ENCODE assay signal across 14 cellular contexts in the genomic region with DNA sequence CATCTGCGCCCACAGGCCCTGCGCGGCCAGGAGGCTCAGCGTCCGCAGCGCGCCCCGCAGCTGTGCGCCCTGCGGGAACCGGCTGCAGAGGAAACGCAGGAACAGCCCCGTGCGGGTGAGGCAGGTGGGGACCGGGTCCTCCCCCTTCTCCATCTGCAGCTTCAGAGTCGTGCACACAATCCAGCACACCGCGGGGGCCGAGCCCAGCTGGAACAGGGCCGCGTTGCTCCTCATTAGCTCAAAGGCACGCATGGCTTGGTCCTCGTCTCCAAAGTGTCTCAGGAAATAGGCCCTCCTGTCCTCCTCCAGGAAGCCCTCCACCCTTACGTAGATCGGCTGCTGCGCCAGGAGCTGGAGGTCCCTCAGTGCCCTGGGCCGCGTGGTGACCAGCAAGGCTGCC. TPM values are rescaled to one million over a fixed set of nuclear protein-coding genes. Genes with fewer than 3 reads are reported as not detected.
DNase-seq lines count a peak whose midpoint lies in the region; ATAC-seq, FAIRE-seq and TF ChIP-seq lines count a peak whose summit lies in the region.
"Not testable (repeated sequence)": the region's sequence is repeated elsewhere in the genome, so short reads cannot be mapped to it uniquely, and the experiment has no call there.
"Had no signal": no experiment of that assay in that cellular context is flagged by ENCODE, and none has a peak within 500 bp of the region (broad histone marks: within the 10 kb centered on the region; RNA-seq: fewer than 3 reads in every experiment).

No MANE protein-coding gene starts in this region.

- TF ChIP-seq POLR2A in A549 (IDR thresholded peaks at IDR 0.05; ENCODE audit: low read length): not testable (repeated sequence)

- H3K27me3 ChIP-seq in GM23338 (ENCODE audit: insufficient read depth); OCI-LY3 (ENCODE audit: low read depth, low read length); SU-DHL-6 (ENCODE audit: low read length); neuronal stem cell (ENCODE audit: control insufficient read depth in 3 of 3, insufficient read depth in 3 of 3, low read depth in 1 of 3, low read length in 3 of 3): not testable (repeated sequence)

- H3K9me3 ChIP-seq in A549; OCI-LY3 (ENCODE audit: insufficient read depth, low read length); SU-DHL-6 (ENCODE audit: insufficient read depth, low read length); neuronal stem cell (replicated peaks in 1 of 2; ENCODE audit: control insufficient read depth in 2 of 2, insufficient read depth in 1 of 2, low read depth in 1 of 2, low read length in 2 of 2): not testable (repeated sequence)

- not testable (repeated sequence) for H3K27ac Mint-ChIP-seq in GM23338; stimulated activated memory B cell treated with anti-CD40 and anti-IgM and Interleukin-4, amounts not matched to agents 10 μg/mL and 1 μg/mL and 100 μg/mL, for 72 hours

- TF ChIP-seq EP300 in A549 (IDR thresholded peaks at IDR 0.05): not testable (repeated sequence)

- not testable (repeated sequence) for DNase-seq in A549 (ENCODE audit: low read depth in 1 of 2, low spot score in 1 of 2); GM23338 (ENCODE audit: low spot score); neuronal stem cell (ENCODE audit: low spot score); urothelium cell line (ENCODE audit: low spot score)

- TF ChIP-seq CTCF in A549 (IDR thresholded peaks at IDR 0.05); GM23338 (conservative IDR thresholded peaks at IDR 0.05; ENCODE audit: low read depth in 2 of 2); OCI-LY3 (IDR thresholded peaks at IDR 0.05; ENCODE audit: low read depth, low read length); SU-DHL-6 (IDR thresholded peaks at IDR 0.05; ENCODE audit: insufficient read depth, low read length, poor library complexity, severe bottlenecking): not testable (repeated sequence)

- not testable (repeated sequence) for FAIRE-seq in A549 (lab: Jason Lieb, UNC)
- FAIRE-seq in urothelium cell line (lab: Jason Lieb, UNC): peak; percentile 44

- H3K27ac ChIP-seq in A549; GM23338 (ENCODE audit: low read depth); neuronal stem cell (replicated peaks; ENCODE audit: low read length): not testable (repeated sequence)
- H3K27ac ChIP-seq in OCI-LY3 (ENCODE audit: low read length) (peak overlapping the region; percentile 55), SU-DHL-6 (ENCODE audit: low read depth, low read length) (peak overlapping the region; percentile 84)

- not testable (repeated sequence) for H3K27me3 Mint-ChIP-seq in GM23338 (ENCODE audit: insufficient read depth, low read depth, poor library complexity); stimulated activated memory B cell treated with anti-CD40 and anti-IgM and Interleukin-4, amounts not matched to agents 10 μg/mL and 1 μg/mL and 100 μg/mL, for 72 hours

- not testable (repeated sequence) for TF ChIP-seq RAD21 in A549 (conservative IDR thresholded peaks at IDR 0.05 in 1 of 2, IDR thresholded peaks at IDR 0.05 in 1 of 2)

- not testable (repeated sequence) for H2BK120ac ChIP-seq in neuronal stem cell (ENCODE audit: low read depth, low read length)

- H3K4ac ChIP-seq in neuronal stem cell (ENCODE audit: low read length): not testable (repeated sequence)

- H2BK5ac ChIP-seq in neuronal stem cell (ENCODE audit: low read length): not testable (repeated sequence)

- H3K79me2 ChIP-seq in GM23338 (replicated peaks; ENCODE audit: insufficient read depth); OCI-LY3 (ENCODE audit: low read length): not testable (repeated sequence)
- peaks cover 36% of the 10 kb centered on the region for H3K79me2 ChIP-seq in SU-DHL-6 (ENCODE audit: insufficient read depth, low read length)

- H3K9ac ChIP-seq in OCI-LY3 (ENCODE audit: low read length): peak overlapping the region; percentile 72; the same call in 1 of the 2 replicates
- peak overlapping the region; percentile 74; the same call in 1 of the 2 replicates for H3K9ac ChIP-seq in SU-DHL-6 (ENCODE audit: low read length)
- H3K9ac ChIP-seq in neuronal stem cell (ENCODE audit: low read depth, low read length, poor library complexity): peak overlapping the region; percentile 50

- 71% methylated on average over 18 of the region's 28 CpGs for WGBS in A549 (ENCODE audit: missing lambda C conversion rate)
- no CpG with 5 or more reads among the region's 28 CpGs for WGBS in neuronal stem cell (ENCODE audit: extremely low coverage in 2 of 2, insufficient read length in 2 of 2, insufficient replicate concordance in 1 of 2), 2 donors

- H3K4me1 Mint-ChIP-seq in GM23338: not testable (repeated sequence)
- peaks cover 12% of the 10 kb centered on the region for H3K4me1 Mint-ChIP-seq in stimulated activated memory B cell treated with anti-CD40 and anti-IgM and Interleukin-4, amounts not matched to agents 10 μg/mL and 1 μg/mL and 100 μg/mL, for 72 hours

- H3K18ac ChIP-seq in neuronal stem cell (ENCODE audit: low read length): peak overlapping the region; percentile 16

- H4K91ac ChIP-seq in neuronal stem cell (ENCODE audit: low read depth, low read length, poor library complexity): not testable (repeated sequence)

- H3K36me3 ChIP-seq in GM23338 (ENCODE audit: insufficient read depth); neuronal stem cell (replicated peaks in 1 of 2; ENCODE audit: control insufficient read depth in 2 of 2, insufficient read depth in 2 of 2, low read length in 2 of 2): not testable (repeated sequence)
- peaks cover 22% of the 10 kb centered on the region for H3K36me3 ChIP-seq in OCI-LY3 (replicated peaks; ENCODE audit: low read depth, low read length)
- peaks cover 15% of the 10 kb centered on the region for H3K36me3 ChIP-seq in SU-DHL-6 (ENCODE audit: low read length)

- H2BK12ac ChIP-seq in neuronal stem cell (ENCODE audit: low read length): not testable (repeated sequence)

- not testable (repeated sequence) for H3K4me3 ChIP-seq in A549; GM23338; SU-DHL-6 (ENCODE audit: insufficient read depth, low read length, poor library complexity, severe bottlenecking); neuronal stem cell (ENCODE audit: low read length in 2 of 2)
- H3K4me3 ChIP-seq in OCI-LY3 (ENCODE audit: low read length): peak overlapping the region; percentile 92

- not testable (repeated sequence) for H4K8ac ChIP-seq in neuronal stem cell (ENCODE audit: low read depth, low read length)

- ATAC-seq in A549 (peak; percentile 43 to 44; a peak in 4 of 6 replicates), GM23338 (peak; percentile 59)
- ATAC-seq in stimulated activated memory B cell treated with anti-CD40 and anti-IgM and Interleukin-4, amounts not matched to agents 10 μg/mL and 1 μg/mL and 100 μg/mL, for 72 hours: peak; percentile 27

- not testable (repeated sequence) for H2AK5ac ChIP-seq in neuronal stem cell (ENCODE audit: low read depth, low read length)

- not testable (repeated sequence) for H2BK15ac ChIP-seq in neuronal stem cell (ENCODE audit: low read length)

- H3K23ac ChIP-seq in neuronal stem cell (ENCODE audit: low read depth, low read length, poor library complexity): not testable (repeated sequence)

- H3K4me2 ChIP-seq in A549; GM23338; neuronal stem cell (ENCODE audit: insufficient read depth, low read length, poor library complexity, severe bottlenecking): not testable (repeated sequence)
- H3K4me2 ChIP-seq in OCI-LY3 (ENCODE audit: low read length) (peak overlapping the region; percentile 99), SU-DHL-6 (ENCODE audit: low read depth, low read length, poor library complexity, severe bottlenecking) (peak overlapping the region; percentile 76)

- not testable (repeated sequence) for H3F3A ChIP-seq in GM23338 (replicated peaks; ENCODE audit: low read depth)
- peaks cover 10% of the 10 kb centered on the region for H3F3A ChIP-seq in SU-DHL-6 (ENCODE audit: insufficient read depth)

- not testable (repeated sequence) for H4K20me1 ChIP-seq in GM23338 (replicated peaks; ENCODE audit: insufficient read depth); OCI-LY3 (ENCODE audit: insufficient read depth, low read length); SU-DHL-6 (ENCODE audit: low read depth, low read length)

- not testable (repeated sequence) for H2AFZ ChIP-seq in GM23338; OCI-LY3 (ENCODE audit: low read depth, low read length); SU-DHL-6 (ENCODE audit: low read depth, low read length, severe bottlenecking); neuronal stem cell (ENCODE audit: low read length)

- H3K36me3 Mint-ChIP-seq in GM23338 (ENCODE audit: low read depth); stimulated activated memory B cell treated with anti-CD40 and anti-IgM and Interleukin-4, amounts not matched to agents 10 μg/mL and 1 μg/mL and 100 μg/mL, for 72 hours: not testable (repeated sequence)

- H3K9me2 ChIP-seq in GM23338 (ENCODE audit: insufficient read depth); SU-DHL-6 (replicated peaks; ENCODE audit: insufficient read depth, low read length): not testable (repeated sequence)

- H3K79me1 ChIP-seq in neuronal stem cell (ENCODE audit: low read depth, low read length): not testable (repeated sequence)

- POLR2A ChIA-PET in A549 (lab: Yijun Ruan, JAX): not testable (repeated sequence)

- peaks cover 20% of the 10 kb centered on the region; the same call in 2 of the 3 replicates for H3K9me3 Mint-ChIP-seq in GM23338
- H3K9me3 Mint-ChIP-seq in stimulated activated memory B cell treated with anti-CD40 and anti-IgM and Interleukin-4, amounts not matched to agents 10 μg/mL and 1 μg/mL and 100 μg/mL, for 72 hours: not testable (repeated sequence)

- not testable (repeated sequence) for H3K14ac ChIP-seq in neuronal stem cell (ENCODE audit: low read length)

- not testable (repeated sequence) for H3K4me3 Mint-ChIP-seq in GM23338; stimulated activated memory B cell treated with anti-CD40 and anti-IgM and Interleukin-4, amounts not matched to agents 10 μg/mL and 1 μg/mL and 100 μg/mL, for 72 hours

- not testable (repeated sequence) for H3K4me1 ChIP-seq in A549; GM23338 (ENCODE audit: insufficient read depth); neuronal stem cell (ENCODE audit: control insufficient read depth in 2 of 2, insufficient read depth in 1 of 2, low read depth in 1 of 2, low read length in 2 of 2)
- H3K4me1 ChIP-seq in OCI-LY3 (ENCODE audit: low read length): peaks cover 51% of the 10 kb centered on the region

- CTCF ChIA-PET in A549 (lab: Yijun Ruan, JAX): interaction anchor here (1.1 to 1.2 kb wide), 2 partner anchors 47 to 266 kb away, joined by 3 read pairs; no protein-coding TSS in a partner anchor

RNA-seq across cellular contexts. Expression of a gene that starts 7.8 kb away (rescaled TPM):
- not detected in 2 replicates for polyA plus RNA-seq in A549 (2011; rRNA removed)
- not detected in 2 replicates for polyA plus RNA-seq in A549 (2012; cell fraction: cytosol; rRNA removed)
- polyA plus RNA-seq in A549 (2012; cell fraction: nucleus; rRNA removed): not detected in 2 replicates
- not detected in 3 replicates for polyA plus RNA-seq in A549 (2017; fragmentation: RNase III; extraction: RNeasy Plus Mini Kit Qiagen cat#74134 plus additional on column Dnase treatment)
- not detected in 2 replicates for polyA minus RNA-seq in A549 (2011; rRNA and poly(A)+ RNA removed)
- total RNA-seq in GM23338 (2014; rRNA removed; shearing (Covaris generic)): 1.8 and 2.2 TPM in 2 replicates
- polyA plus RNA-seq in GM23338 (2016; fragmentation: Nextera tagmentation; extraction: Ambion mirVana): 1.2 and 1.4 TPM in 2 replicates
- not detected for polyA plus RNA-seq in neuronal stem cell (2013, experiment 1 of 2)
- not detected for polyA plus RNA-seq in neuronal stem cell (2013, experiment 2 of 2)
- total RNA-seq: A172; A673; CD4-positive, alpha-beta memory T cell; CD4-positive, CD25-positive, alpha-beta regulatory T cell; CD8-positive, alpha-beta memory T cell had no signal
- polyA plus RNA-seq: AG04450; CD14-positive monocyte; CD4-positive, alpha-beta memory T cell; CD4-positive, CD25-positive, alpha-beta regulatory T cell; CD8-positive, alpha-beta memory T cell had no signal

RNA-seq across cellular contexts. Expression of a gene that starts 26.6 kb away (rescaled TPM):
- polyA plus RNA-seq in A549 (2011; rRNA removed): 53.3 and 83.2 TPM in 2 replicates
- polyA plus RNA-seq in A549 (2012; cell fraction: cytosol; rRNA removed): 22.7 and 27.9 TPM in 2 replicates
- 45.1 and 58.0 TPM in 2 replicates for polyA plus RNA-seq in A549 (2012; cell fraction: nucleus; rRNA removed)
- 37.2 to 40.8 TPM (median 38.8 TPM) in 3 replicates for polyA plus RNA-seq in A549 (2017; fragmentation: RNase III; extraction: RNeasy Plus Mini Kit Qiagen cat#74134 plus additional on column Dnase treatment)
- polyA minus RNA-seq in A549 (2011; rRNA and poly(A)+ RNA removed): 50.5 and 52.5 TPM in 2 replicates
- 126 and 128 TPM in 2 replicates for total RNA-seq in GM23338 (2014; rRNA removed; shearing (Covaris generic))
- 51.7 and 54.8 TPM in 2 replicates for polyA plus RNA-seq in GM23338 (2016; fragmentation: Nextera tagmentation; extraction: Ambion mirVana)
- polyA plus RNA-seq in neuronal stem cell (2013, experiment 1 of 2): 0.03 TPM
- polyA plus RNA-seq in neuronal stem cell (2013, experiment 2 of 2): 0.03 TPM
- total RNA-seq: A172 had no signal

RNA-seq across cellular contexts. Expression of a gene that starts 33.6 kb away (rescaled TPM):
- polyA plus RNA-seq in A549 (2011; rRNA removed): not detected in 2 replicates
- polyA plus RNA-seq in A549 (2012; cell fraction: cytosol; rRNA removed): not detected in 2 replicates
- not detected in 2 replicates for polyA plus RNA-seq in A549 (2012; cell fraction: nucleus; rRNA removed)
- not detected in 3 replicates for polyA plus RNA-seq in A549 (2017; fragmentation: RNase III; extraction: RNeasy Plus Mini Kit Qiagen cat#74134 plus additional on column Dnase treatment)
- polyA minus RNA-seq in A549 (2011; rRNA and poly(A)+ RNA removed): not detected in 2 replicates
- total RNA-seq in GM23338 (2014; rRNA removed; shearing (Covaris generic)): 0.78 and 2.0 TPM in 2 replicates
- polyA plus RNA-seq in GM23338 (2016; fragmentation: Nextera tagmentation; extraction: Ambion mirVana): 1.6 and 1.8 TPM in 2 replicates
- polyA plus RNA-seq in neuronal stem cell (2013, experiment 1 of 2): not detected
- polyA plus RNA-seq in neuronal stem cell (2013, experiment 2 of 2): not detected
- total RNA-seq: A172; A673; CD4-positive, alpha-beta memory T cell; CD4-positive, CD25-positive, alpha-beta regulatory T cell had no signal
- polyA plus RNA-seq: AG04450; CD4-positive, alpha-beta memory T cell had no signal
